ENCODE assay signal across 10 cellular contexts in genomic region chr4:3355266-3355748, GRCh38.
A peak's percentile ranks its signal among the peaks of the same experiment; 100 is the strongest.
DNase-seq lines count a peak whose midpoint lies in the region; ATAC-seq, FAIRE-seq and TF ChIP-seq lines count a peak whose summit lies in the region.
"Had no signal": no experiment of that assay in that cellular context is flagged by ENCODE, and none has a peak within 500 bp of the region (broad histone marks: within the 10 kb centered on the region; RNA-seq: fewer than 3 reads in every experiment).

No MANE protein-coding gene starts in this region.

- TF ChIP-seq CTCF in pancreas (IDR thresholded peaks at IDR 0.05): no peak

- no peaks in the 10 kb centered on the region for H3K27me3 ChIP-seq in pancreas

- H3K4me1 ChIP-seq in pancreas: peaks cover 0 to 7% (median 0%) of the 10 kb centered on the region in 3 donors

- ATAC-seq in GM18519 (IDR thresholded peaks at IDR 0.05; ENCODE audit: low FRiP score, unreplicated experiment) (peak; percentile 67), GM21390 (IDR thresholded peaks at IDR 0.05; ENCODE audit: unreplicated experiment) (peak; percentile 89), HG03432 (IDR thresholded peaks at IDR 0.05; ENCODE audit: unreplicated experiment) (peak; percentile 88), pancreas (no peak)

- no peaks in the 10 kb centered on the region for H3K9me3 ChIP-seq in pancreas

- H3K36me3 ChIP-seq in pancreas: no peaks in the 10 kb centered on the region

- POLR2A ChIA-PET in HEK293T (lab: Yijun Ruan, JAX): no interaction called here

- H3K27ac ChIP-seq in pancreas: no peak overlapping the region

- 88 to 90% methylated on average over 8 of the region's 8 CpGs for WGBS in pancreas, 2 donors

- CTCF ChIA-PET in HEK293T (lab: Yijun Ruan, JAX): interaction anchor here (0.9 kb wide), 1 partner anchor 125 kb away, joined by 3 read pairs; no protein-coding TSS in a partner anchor

- no peak overlapping the region for H3K4me3 ChIP-seq in pancreas

- intact Hi-C loops in pancreas (cut with DNase I): no loop called here

- no peak for FAIRE-seq in pancreas (lab: Jason Lieb, UNC)

- DNase-seq in medulla oblongata (ENCODE audit: extremely low spot score) (peak; percentile 37), HEK293T (ENCODE audit: extremely low spot score) (no peak), pancreas (no peak)
- DNase-seq in activated effector memory CD4-positive, alpha-beta T cell treated with anti-CD3 and anti-CD28 coated beads, Interleukin-2, amount 50 U/mL, for 16 hours: no peak
- DNase-seq: activated CD4-positive, alpha-beta T cell treated with anti-CD3 and anti-CD28 coated beads for 1 hour; GDM1; NCI-H2029 had no signal

TF ChIP-seq in HEK293T, 16 proteins besides CTCF, POLR2A, EP300 and RAD21:
- no peak for TF ChIP-seq BHLHE40 (IDR thresholded peaks at IDR 0.05; ENCODE audit: borderline replicate concordance)
- TF ChIP-seq NFRKB (IDR thresholded peaks at IDR 0.05): no peak
- no peak for TF ChIP-seq FOXA1 (IDR thresholded peaks at IDR 0.05)
- TF ChIP-seq SUZ12 (IDR thresholded peaks at IDR 0.05): no peak
- TF ChIP-seq CTBP1 (IDR thresholded peaks at IDR 0.05; ENCODE audit: borderline replicate concordance): no peak
- TF ChIP-seq L3MBTL2 (conservative IDR thresholded peaks at IDR 0.05): no peak
- TF ChIP-seq SP1 (IDR thresholded peaks at IDR 0.05): no peak
- no peak for TF ChIP-seq LEF1 (IDR thresholded peaks at IDR 0.05; ENCODE audit: borderline replicate concordance)
- TF ChIP-seq FOXM1 (IDR thresholded peaks at IDR 0.05; ENCODE audit: borderline replicate concordance): no peak
- no peak for TF ChIP-seq HDGF (IDR thresholded peaks at IDR 0.05; ENCODE audit: borderline replicate concordance)
- TF ChIP-seq FOXK2 (IDR thresholded peaks at IDR 0.05): no peak
- no peak for TF ChIP-seq PKNOX1 (IDR thresholded peaks at IDR 0.05)
- TF ChIP-seq TARDBP (IDR thresholded peaks at IDR 0.05): no peak
- TF ChIP-seq ZNF384 (IDR thresholded peaks at IDR 0.05): no peak
- no peak for TF ChIP-seq ARNT (IDR thresholded peaks at IDR 0.05)
- no peak for TF ChIP-seq ELF4 (IDR thresholded peaks at IDR 0.05)

Comparison
In these comparisons a context has a peak if more than half of its experiments do, and no peak if none do; other contexts are left out.
1. ATAC-seq: peak in GM18519 (single experiment), GM21390 (single experiment) and HG03432 (single experiment); none in pancreas (0 of 4).